ENCODE assay signal across 8 cellular contexts in genomic region chr22:22810018-22810427, GRCh38.
DNase-seq lines count a peak whose midpoint lies in the region; ATAC-seq and TF ChIP-seq lines count a peak whose summit lies in the region.

No MANE protein-coding gene starts in this region.

- DNase-seq in COLO829 (ENCODE audit: low spot score) (peak; percentile 33), MM.1S (no peak), activated T-cell treated with anti-CD3 and anti-CD28 coated beads for 4 hours (peak; percentile 44), fibroblast of villous mesenchyme (ENCODE audit: low read depth) (peak; percentile 20), retina (peak; percentile 47), GOT3 (lab: John Stamatoyannopoulos, UW) (no peak), NCI-H748 treated with DMSO at 0.1 percent for 48 hours (lab: John Stamatoyannopoulos, UW) (no peak)

- H3K9me2 ChIP-seq in MM.1S (replicated peaks; ENCODE audit: insufficient read depth, low read length): no peaks in the 10 kb centered on the region

- H3K4me2 ChIP-seq in MM.1S (ENCODE audit: low read depth, low read length): no peak overlapping the region

- H4K20me1 ChIP-seq in MM.1S (ENCODE audit: insufficient read depth, low read length): no peaks in the 10 kb centered on the region

- no peaks in the 10 kb centered on the region for H3K36me3 ChIP-seq in MM.1S (replicated peaks; ENCODE audit: insufficient read depth, low read length)

- H2AFZ ChIP-seq in MM.1S (ENCODE audit: low read length): no peak overlapping the region

- H3K27me3 ChIP-seq in MM.1S (replicated peaks; ENCODE audit: insufficient read depth, low read length): no peaks in the 10 kb centered on the region

- TF ChIP-seq CTCF in MM.1S (IDR thresholded peaks at IDR 0.05; ENCODE audit: low read length): peak; percentile 23
- TF ChIP-seq CTCF in fibroblast of villous mesenchyme (IDR thresholded peaks at IDR 0.05; ENCODE audit: insufficient read depth, low read depth, low read length): peak; percentile 69

- H3F3A ChIP-seq in MM.1S (ENCODE audit: insufficient read depth, low read length): no peaks in the 10 kb centered on the region; the same call in 1 of the 2 replicates

- 0 out of 2 replicates have a peak, but pooled peaks cover 3% of the 10 kb centered on the region for H3K4me1 ChIP-seq in MM.1S (ENCODE audit: low read length)

- H3K9ac ChIP-seq in MM.1S (ENCODE audit: low read length): no peak overlapping the region

- no peak for ATAC-seq in GM19452 (IDR thresholded peaks at IDR 0.05; ENCODE audit: unreplicated experiment)

- no peak overlapping the region for H3K4me3 ChIP-seq in MM.1S (ENCODE audit: low read length)
- H3K4me3 ChIP-seq in fibroblast of villous mesenchyme (ENCODE audit: low read depth, low read length): no peak overlapping the region

- no peaks in the 10 kb centered on the region for H3K9me3 ChIP-seq in MM.1S (replicated peaks; ENCODE audit: insufficient read depth, low read length)

- H3K27ac ChIP-seq in MM.1S (ENCODE audit: low read length): no peak overlapping the region

- no peaks in the 10 kb centered on the region for H3K79me2 ChIP-seq in MM.1S (ENCODE audit: low read length)

Comparison
In these comparisons a context has a peak if more than half of its experiments do, and no peak if none do; other contexts are left out.
1. DNase-seq: peak in COLO829 (single experiment), activated T-cell treated with anti-CD3 and anti-CD28 coated beads for 4 hours (single experiment), fibroblast of villous mesenchyme (single experiment) and retina (single experiment); none in MM.1S (single experiment), GOT3 (single experiment) and NCI-H748 treated with DMSO at 0.1 percent for 48 hours (single experiment).